ENCODE assay signal across 16 cellular contexts in genomic region chr12:89339531-89339930, GRCh38.
"Had no signal": no experiment of that assay in that cellular context is flagged by ENCODE, and none has a peak within 500 bp of the region (broad histone marks: within the 10 kb centered on the region; RNA-seq: fewer than 3 reads in every experiment).

No MANE protein-coding gene starts in this region.

- H3K27ac Mint-ChIP-seq: dendritic cell treated with granulocyte-macrophage colony-stimulating factor and Interleukin-4, amounts not matched to agents 40 ng/mL and 50 ng/mL, for 4 days; stimulated activated naive B cell treated with anti-CD40 and anti-IgM and Interleukin-4, amounts not matched to agents 10 μg/mL and 1 μg/mL and 100 μg/mL, for 72 hours; stimulated activated naive CD8-positive, alpha-beta T cell treated with anti-CD3 and anti-CD28 coated beads, Interleukin-15, amount 100 ng/mL, for 72 hours had no signal

- H3K4me3 Mint-ChIP-seq: dendritic cell treated with granulocyte-macrophage colony-stimulating factor and Interleukin-4, amounts not matched to agents 40 ng/mL and 50 ng/mL, for 4 days; naive thymus-derived CD8-positive, alpha-beta T cell; stimulated activated naive B cell treated with anti-CD40 and anti-IgM and Interleukin-4, amounts not matched to agents 10 μg/mL and 1 μg/mL and 100 μg/mL, for 72 hours; stimulated activated naive CD8-positive, alpha-beta T cell treated with anti-CD3 and anti-CD28 coated beads, Interleukin-15, amount 100 ng/mL, for 72 hours had no signal

- H3K9me3 ChIP-seq: left lung, neutrophil, right lobe of liver, testis, tibial nerve had no signal

- H3K27ac ChIP-seq: cardiac muscle cell, left lung, neutrophil, testis, tibial nerve had no signal

- H3K36me3 Mint-ChIP-seq: naive thymus-derived CD8-positive, alpha-beta T cell had no signal

- H3K27me3 ChIP-seq: cardiac muscle cell, left lung, neutrophil, right lobe of liver, testis, tibial nerve had no signal

- H3K36me3 ChIP-seq: cardiac muscle cell, left lung, neutrophil, right lobe of liver, tibial nerve had no signal

- H3K4me1 ChIP-seq: testis had no signal

- H3K9me3 Mint-ChIP-seq: dendritic cell treated with granulocyte-macrophage colony-stimulating factor and Interleukin-4, amounts not matched to agents 40 ng/mL and 50 ng/mL, for 4 days; naive thymus-derived CD8-positive, alpha-beta T cell; stimulated activated naive B cell treated with anti-CD40 and anti-IgM and Interleukin-4, amounts not matched to agents 10 μg/mL and 1 μg/mL and 100 μg/mL, for 72 hours; stimulated activated naive CD8-positive, alpha-beta T cell treated with anti-CD3 and anti-CD28 coated beads, Interleukin-15, amount 100 ng/mL, for 72 hours had no signal

- H3K4me3 ChIP-seq: cardiac muscle cell, left lung, right lobe of liver, testis, tibial nerve had no signal

- DNase-seq: cerebellar nuclear complex; foreskin melanocyte; islet precursor cell; left lung; mammary epithelial cell; naive thymus-derived CD8-positive, alpha-beta T cell; right lobe of liver; stimulated activated CD4-positive, alpha-beta T cell treated with anti-CD3 and anti-CD28 coated beads, Interleukin-2, amount 100 ng/mL, for 24 hours; stimulated activated CD4-positive, alpha-beta T cell treated with anti-CD3 and anti-CD28 coated beads, Interleukin-4, amount 100 ng/mL, for 4 hours; stimulated activated naive B cell treated with anti-CD40 and anti-IgM and Interleukin-4, amounts not matched to agents 10 μg/mL and 1 μg/mL and 100 μg/mL, for 72 hours; stimulated activated naive CD8-positive, alpha-beta T cell treated with anti-CD3 and anti-CD28 coated beads, Interleukin-15, amount 100 ng/mL, for 72 hours; testis had no signal

- ATAC-seq: left lung; naive thymus-derived CD8-positive, alpha-beta T cell; stimulated activated naive B cell treated with anti-CD40 and anti-IgM and Interleukin-4, amounts not matched to agents 10 μg/mL and 1 μg/mL and 100 μg/mL, for 72 hours; stimulated activated naive CD8-positive, alpha-beta T cell treated with anti-CD3 and anti-CD28 coated beads, Interleukin-15, amount 100 ng/mL, for 72 hours had no signal

- H3K4me1 Mint-ChIP-seq: stimulated activated naive CD8-positive, alpha-beta T cell treated with anti-CD3 and anti-CD28 coated beads, Interleukin-15, amount 100 ng/mL, for 72 hours had no signal
